16 cellular contexts compared by ENCODE assay signal in the genomic region with DNA sequence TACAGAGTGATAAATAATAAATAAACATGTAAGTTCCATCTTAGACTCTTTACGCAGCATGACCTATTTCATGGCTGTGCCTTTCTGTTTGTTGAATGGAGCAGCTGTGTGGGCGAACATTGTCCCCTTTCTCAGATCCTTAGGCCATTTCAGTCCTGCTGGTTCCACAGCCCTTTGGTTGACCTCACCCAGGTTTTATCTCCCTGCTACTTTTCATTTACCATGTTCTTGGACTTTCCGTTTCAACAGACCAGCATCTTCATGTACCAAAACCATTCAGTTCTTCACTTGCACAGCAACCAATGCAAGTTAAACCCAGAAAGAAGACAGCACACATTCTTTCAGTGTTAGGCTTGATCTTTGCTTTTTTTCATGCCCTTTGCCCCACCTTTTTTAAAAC.
A peak's percentile ranks its signal among the peaks of the same experiment; 100 is the strongest.
DNase-seq lines count a peak whose midpoint lies in the region; ATAC-seq and TF ChIP-seq lines count a peak whose summit lies in the region.
"Had no signal": no experiment of that assay in that cellular context is flagged by ENCODE, and none has a peak within 500 bp of the region (broad histone marks: within the 10 kb centered on the region; RNA-seq: fewer than 3 reads in every experiment).

No MANE protein-coding gene starts in this region.

- peaks cover 3% of the 10 kb centered on the region for H3K4me1 ChIP-seq in endodermal cell (ENCODE audit: control insufficient read depth, insufficient read depth, low read length)

- peaks cover 53% of the 10 kb centered on the region for H3K4me1 Mint-ChIP-seq in activated naive CD8-positive, alpha-beta T cell treated with anti-CD3 and anti-CD28 coated beads for 36 hours
- H3K4me1 Mint-ChIP-seq in progenitor cell of endocrine pancreas (ENCODE audit: low read depth): peaks cover 19% of the 10 kb centered on the region
- peaks cover 21% of the 10 kb centered on the region for H3K4me1 Mint-ChIP-seq in endodermal cell

- H3K9me3 ChIP-seq in endodermal cell (ENCODE audit: control insufficient read depth, low read length): no peaks in the 10 kb centered on the region
- H3K9me3 ChIP-seq: HAP-1 had no signal

- DNase-seq in activated naive CD4-positive, alpha-beta T cell treated with anti-CD3 and anti-CD28 coated beads, Interleukin-2, amount 50 U/mL, for 72 hours (ENCODE audit: low spot score in 2 of 2): no peak
- DNase-seq in activated naive CD4-positive, alpha-beta T cell treated with anti-CD3 and anti-CD28 coated beads, Interleukin-2, amount 50 U/mL, for 16 hours: no peak
- DNase-seq in OCI-M1 (lab: John Stamatoyannopoulos, UW) (peak; percentile 26), progenitor cell of endocrine pancreas (ENCODE audit: low spot score, unreplicated experiment) (no peak), sciatic nerve (ENCODE audit: low spot score) (no peak), endodermal cell (no peak), UCSD-AML1 (lab: John Stamatoyannopoulos, UW; ENCODE audit: unreplicated experiment) (no peak)
- DNase-seq in activated naive CD8-positive, alpha-beta T cell treated with anti-CD3 and anti-CD28 coated beads for 36 hours: no peak
- DNase-seq: DMS153, EL, Kasumi-1, NCI-H1436, NCI-H2029 treated with DMSO at 0.1 percent for 48 hours, NCI-H510A, SHP77 treated with DMSO at 0.1 percent for 48 hours had no signal

- H3K36me3 Mint-ChIP-seq in activated naive CD4-positive, alpha-beta T cell treated with anti-CD3 and anti-CD28 coated beads, Interleukin-2, amount 50 U/mL, for 72 hours: peaks cover 36 to 61% of the 10 kb centered on the region in 2 donors
- H3K36me3 Mint-ChIP-seq in activated naive CD8-positive, alpha-beta T cell treated with anti-CD3 and anti-CD28 coated beads for 36 hours: peaks cover 57% of the 10 kb centered on the region
- H3K36me3 Mint-ChIP-seq in progenitor cell of endocrine pancreas (ENCODE audit: insufficient read depth) (peaks cover 37% of the 10 kb centered on the region), endodermal cell (ENCODE audit: low read depth) (peaks cover 70% of the 10 kb centered on the region)

- ATAC-seq in activated naive CD4-positive, alpha-beta T cell treated with anti-CD3 and anti-CD28 coated beads, Interleukin-2, amount 50 U/mL, for 72 hours: no peak
- ATAC-seq in sciatic nerve: no peak

- H3K4me3 Mint-ChIP-seq in activated naive CD8-positive, alpha-beta T cell treated with anti-CD3 and anti-CD28 coated beads for 36 hours: no peak overlapping the region
- H3K4me3 Mint-ChIP-seq in progenitor cell of endocrine pancreas (ENCODE audit: low read depth): no peak overlapping the region
- no peak overlapping the region for H3K4me3 Mint-ChIP-seq in endodermal cell

- no peaks in the 10 kb centered on the region for H3K27me3 ChIP-seq in endodermal cell (ENCODE audit: control insufficient read depth, insufficient read depth, low read length, poor library complexity, severe bottlenecking)

- H3K36me3 ChIP-seq in endodermal cell (ENCODE audit: control insufficient read depth, insufficient read depth, low read length): peaks cover 91% of the 10 kb centered on the region

- peaks cover 0 to 6% of the 10 kb centered on the region in 2 donors for H3K9me3 Mint-ChIP-seq in activated naive CD4-positive, alpha-beta T cell treated with anti-CD3 and anti-CD28 coated beads, Interleukin-2, amount 50 U/mL, for 72 hours
- no peaks in the 10 kb centered on the region for H3K9me3 Mint-ChIP-seq in activated naive CD8-positive, alpha-beta T cell treated with anti-CD3 and anti-CD28 coated beads for 36 hours
- H3K9me3 Mint-ChIP-seq in progenitor cell of endocrine pancreas (ENCODE audit: low read depth) (no peaks in the 10 kb centered on the region), endodermal cell (no peaks in the 10 kb centered on the region)

- no peak overlapping the region for H3K4me3 ChIP-seq in endodermal cell (ENCODE audit: low read length)
- H3K4me3 ChIP-seq: HAP-1 had no signal

- intact Hi-C loops in sciatic nerve (cut with DNase I): no loop called here

- TF ChIP-seq CTCF in progenitor cell of endocrine pancreas (IDR thresholded peaks at IDR 0.05; ENCODE audit: unreplicated experiment): no peak
- TF ChIP-seq CTCF in endodermal cell (conservative IDR thresholded peaks at IDR 0.05): no peak

- H3K9ac ChIP-seq in endodermal cell (ENCODE audit: extremely low read depth, low read length, poor library complexity, severe bottlenecking): no peak overlapping the region

- 98 to 100% methylated on average over 3 of the region's 3 CpGs for WGBS in endodermal cell (ENCODE audit: insufficient coverage in 1 of 2, insufficient read length in 1 of 2), 2 experiments

- no peak overlapping the region for H3K27ac ChIP-seq in endodermal cell (ENCODE audit: low read depth, low read length)

- H3K27ac Mint-ChIP-seq in activated naive CD4-positive, alpha-beta T cell treated with anti-CD3 and anti-CD28 coated beads, Interleukin-2, amount 50 U/mL, for 72 hours: peak overlapping the region; percentile 1 to 78
- H3K27ac Mint-ChIP-seq in activated naive CD8-positive, alpha-beta T cell treated with anti-CD3 and anti-CD28 coated beads for 36 hours: peak overlapping the region; percentile 39
- H3K27ac Mint-ChIP-seq in progenitor cell of endocrine pancreas (peak overlapping the region; percentile 11), endodermal cell (no peak overlapping the region)

- no peaks in the 10 kb centered on the region for H3K27me3 Mint-ChIP-seq in activated naive CD8-positive, alpha-beta T cell treated with anti-CD3 and anti-CD28 coated beads for 36 hours
- H3K27me3 Mint-ChIP-seq in progenitor cell of endocrine pancreas (no peaks in the 10 kb centered on the region), endodermal cell (ENCODE audit: insufficient read depth) (no peaks in the 10 kb centered on the region)
